8 cellular contexts compared by ENCODE assay signal in the genomic region with DNA sequence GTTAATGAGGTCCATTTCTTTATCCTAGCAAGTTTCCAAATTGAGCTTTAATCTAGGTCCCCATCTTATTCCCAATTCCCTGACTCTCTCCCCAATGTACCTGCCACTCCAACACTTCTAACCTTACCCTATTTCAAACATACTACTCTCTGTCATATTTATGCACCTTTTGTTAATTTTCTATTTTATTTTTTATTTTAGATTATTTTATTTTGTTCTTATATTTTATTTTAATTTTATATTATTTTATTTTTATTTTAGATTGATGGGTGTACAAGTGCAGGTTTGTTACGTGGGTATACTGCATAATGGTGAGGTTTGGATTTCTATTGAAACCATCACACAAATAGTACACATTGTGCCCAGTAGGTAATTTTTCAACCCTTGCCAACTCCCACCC.
"Had no signal": no experiment of that assay in that cellular context is flagged by ENCODE, and none has a peak within 500 bp of the region (broad histone marks: within the 10 kb centered on the region; RNA-seq: fewer than 3 reads in every experiment).

No MANE protein-coding gene starts in this region.

- FAIRE-seq: G401.6, GM12878, GM12891, GM12892, GM18507, GM19239 had no signal

- DNase-seq: GDM1, GF-D8 had no signal

- ATAC-seq: GM12878 had no signal

- H3K4me3 ChIP-seq: GM12878 had no signal
